In genomic region chr3:136195258-136196063, GRCh38 we compare ENCODE assay signal across 8 cellular contexts. TPM values are rescaled to one million over a fixed set of nuclear protein-coding genes. Genes with fewer than 3 reads are reported as not detected.
DNase-seq lines count a peak whose midpoint lies in the region; ATAC-seq and TF ChIP-seq lines count a peak whose summit lies in the region.

No MANE protein-coding gene starts in this region.

- H4K8ac ChIP-seq in IMR-90 (ENCODE audit: low read depth in 2 of 2, low read length in 2 of 2), result peak overlapping the region in 1 of 2 experiments; percentile 83; a peak in 2 of 4 replicates

- WGBS in IMR-90 (ENCODE audit: extremely low coverage in 2 of 2, insufficient read length in 1 of 2), 2 experiments, result 0% methylated on average over 41 of the region's 103 CpGs; no CpG with 5 or more reads in 1 of the 2 experiments
- WGBS in right cardiac atrium, result under 1% methylated on average over 101 of the region's 103 CpGs
- 0% methylated on average over 64 to 103 of the region's 103 CpGs for WGBS in aorta, 2 donors

- no peak for TF ChIP-seq CTCF in IMR-90 (conservative IDR thresholded peaks at IDR 0.05; ENCODE audit: low read depth, low read length)

- peak overlapping the region; percentile 59 for H3K18ac ChIP-seq in IMR-90 (ENCODE audit: low read depth, low read length)

- no peak; the same call in 1 of the 2 replicates for TF ChIP-seq RAD21 in IMR-90 (IDR thresholded peaks at IDR 0.05; ENCODE audit: low read length)

- H4K20me1 ChIP-seq in IMR-90 (ENCODE audit: insufficient read depth, low read length), result peaks cover 53% of the 10 kb centered on the region

- H2BK120ac ChIP-seq in IMR-90 (ENCODE audit: low read depth, low read length), result peak overlapping the region; percentile 53; the same call in 1 of the 2 replicates

- 0 out of 2 replicates have a peak overlapping the region, but pooled peaks have one; percentile 17 for H2BK20ac ChIP-seq in IMR-90 (ENCODE audit: low read depth, low read length)

- peaks cover 4% of the 10 kb centered on the region for H3K9me1 ChIP-seq in IMR-90 (ENCODE audit: insufficient read depth, low read length)

- H2BK15ac ChIP-seq in IMR-90 (ENCODE audit: low read depth, low read length), result no peak overlapping the region

- peaks cover 0 to 15% of the 10 kb centered on the region in 2 experiments; a peak in 2 of 4 replicates for H3K79me1 ChIP-seq in IMR-90 (ENCODE audit: low read depth in 1 of 2, low read length in 2 of 2)

- H3K4me3 ChIP-seq in IMR-90 (ENCODE audit: insufficient read depth, low read depth, low read length) (peak overlapping the region; percentile 97), SJCRH30 (peak overlapping the region; percentile 95), right cardiac atrium (ENCODE audit: low read length) (peak overlapping the region; percentile 91), aorta (ENCODE audit: low read length in 2 of 2) (peak overlapping the region; percentile 76 to 88)

- dilution Hi-C loops in IMR-90 (cut with HindIII; ENCODE audit: low sequenced_read_pairs, unreplicated experiment), result no loop called here

- H3K9ac ChIP-seq in IMR-90 (ENCODE audit: low read depth, low read length), result peak overlapping the region; percentile 93

- no peaks in the 10 kb centered on the region for H3K27me3 ChIP-seq in IMR-90 (ENCODE audit: control insufficient read depth, insufficient read depth, low read length)
- no peaks in the 10 kb centered on the region for H3K27me3 ChIP-seq in SJCRH30
- no peaks in the 10 kb centered on the region for H3K27me3 ChIP-seq in right cardiac atrium (ENCODE audit: control insufficient read depth, insufficient read depth)
- H3K27me3 ChIP-seq in aorta (ENCODE audit: control insufficient read depth in 1 of 2, insufficient read depth in 2 of 2, low read length in 1 of 2), result no peaks in the 10 kb centered on the region

- in situ Hi-C loops in IMR-90 (cut with MboI; ENCODE audit: low sequenced_read_pairs), result no loop called here

- H3K56ac ChIP-seq in IMR-90 (ENCODE audit: extremely low read depth, insufficient read depth, low read length), result peak overlapping the region; percentile 91; the same call in 1 of the 2 replicates

- peak overlapping the region; percentile 93 for H3K14ac ChIP-seq in IMR-90 (replicated peaks; ENCODE audit: low read depth, low read length)

- DNase-seq in ELR (ENCODE audit: low read depth) (peak; percentile 83), IMR-90 (peak; percentile 64), SJCRH30 (peak; percentile 60 to 84), amygdala (lab: John Stamatoyannopoulos, UW) (peak in 52 of 56 donors; percentile 16 to 89 (median 76)), right cardiac atrium (peak; percentile 85 to 94 (median 90)), pulmonary artery endothelial cell (ENCODE audit: low read depth, low spot score) (peak; percentile 26), aorta (peak; percentile 91 to 93)

- CTCF ChIA-PET in IMR-90 (lab: Yijun Ruan, JAX), result interaction anchor here (0.8 kb wide), 2 partner anchors 56 to 557 kb away, joined by 3 read pairs; partner anchors contain the start of gene STAG1

- H2AK5ac ChIP-seq in IMR-90 (ENCODE audit: low read depth, low read length), result peak overlapping the region; percentile 81

- peak; percentile 34 for ATAC-seq in GM21447 (IDR thresholded peaks at IDR 0.05; ENCODE audit: unreplicated experiment)
- ATAC-seq in IMR-90 (ENCODE audit: low read depth), result peak; percentile 59
- peak; percentile 62 to 64 for ATAC-seq in right cardiac atrium
- peak; percentile 80 for ATAC-seq in aorta (ENCODE audit: low FRiP score)

- H2AK9ac ChIP-seq in IMR-90 (replicated peaks; ENCODE audit: low read depth, low read length, poor library complexity), result peak overlapping the region; percentile 97

- peak overlapping the region; percentile 74 for H3K4me2 ChIP-seq in IMR-90 (ENCODE audit: low read depth, low read length)

- peak overlapping the region; percentile 98 for H3K23ac ChIP-seq in IMR-90 (ENCODE audit: low read depth, low read length)

- POLR2A ChIA-PET in IMR-90 (lab: Charles Lee; ENCODE audit: unreplicated experiment), result interaction anchor here (0.6 to 1.0 kb wide), 3 partner anchors 14 to 735 kb away, joined by 3 read pairs; no protein-coding TSS in a partner anchor

- H4K5ac ChIP-seq in IMR-90 (ENCODE audit: low read depth, low read length), result peak overlapping the region; percentile 56

- H3K36me3 ChIP-seq in IMR-90 (ENCODE audit: control insufficient read depth, insufficient read depth, low read length) (no peaks in the 10 kb centered on the region), SJCRH30 (no peaks in the 10 kb centered on the region), aorta (ENCODE audit: control insufficient read depth in 1 of 2, insufficient read depth in 2 of 2, low read length in 1 of 2) (no peaks in the 10 kb centered on the region)

- no peak for TF ChIP-seq POLR2A in IMR-90 (IDR thresholded peaks at IDR 0.05; ENCODE audit: low read depth, low read length)

- peak overlapping the region; percentile 86 for H3K4ac ChIP-seq in IMR-90 (ENCODE audit: low read depth, low read length)

- H2BK5ac ChIP-seq in IMR-90 (ENCODE audit: low read depth, low read length, poor library complexity, severe bottlenecking), result peak overlapping the region; percentile 98

- no peaks in the 10 kb centered on the region for H3K9me3 ChIP-seq in IMR-90 (ENCODE audit: control insufficient read depth, insufficient read depth, low read length)
- no peaks in the 10 kb centered on the region for H3K9me3 ChIP-seq in SJCRH30 (replicated peaks)
- no peaks in the 10 kb centered on the region for H3K9me3 ChIP-seq in right cardiac atrium (ENCODE audit: control insufficient read depth, low read length)
- no peaks in the 10 kb centered on the region for H3K9me3 ChIP-seq in aorta (ENCODE audit: control insufficient read depth, low read length)

- H4K91ac ChIP-seq in IMR-90 (ENCODE audit: insufficient read depth, low read depth, low read length), result peak overlapping the region; percentile 72

- H3K27ac ChIP-seq in IMR-90 (ENCODE audit: insufficient read depth, low read length) (peak overlapping the region; percentile 81), SJCRH30 (peak overlapping the region; percentile 97), right cardiac atrium (ENCODE audit: low read length) (peak overlapping the region; percentile 96), aorta (ENCODE audit: low read depth in 1 of 2, low read length in 2 of 2) (peak overlapping the region; percentile 88 to 99)

- intact Hi-C loops in IMR-90 (cut with micrococcal nuclease), result loop anchor here (1.0 to 5.0 kb wide), 6 partner anchors 53 to 817 kb away; partner anchors contain the start of genes NCK1, PCCB and STAG1
- intact Hi-C loops in right cardiac atrium (cut with DNase I), result loop anchor here in 2 of 4 donors (5.0 to 10.0 kb wide), 5 partner anchors 57 to 557 kb away; partner anchors contain the start of genes PCCB (in 2 of the 2) and STAG1 (in 1 of the 2)
- intact Hi-C loops in aorta (cut with DNase I), result loop anchor here (1.0 to 10.0 kb wide), 5 partner anchors 53 to 557 kb away; partner anchors contain the start of genes PCCB (in 1 of the 2), PPP2R3A (in 1 of the 2) and STAG1 (in 1 of the 2)

- H3K4me1 ChIP-seq in IMR-90 (ENCODE audit: control insufficient read depth, insufficient read depth, low read length) (peaks cover 5% of the 10 kb centered on the region), SJCRH30 (no peaks in the 10 kb centered on the region), right cardiac atrium (ENCODE audit: control insufficient read depth, insufficient read depth, low read length) (no peaks in the 10 kb centered on the region), aorta (ENCODE audit: control insufficient read depth in 1 of 2, insufficient read depth in 2 of 2, low read length in 2 of 2) (peaks cover 2 to 7% of the 10 kb centered on the region in 2 donors)

- H2AFZ ChIP-seq in IMR-90 (replicated peaks; ENCODE audit: low read length, poor library complexity), result peak overlapping the region; percentile 99

- BruUV-seq in IMR-90 (replicated peaks; lab: Mats Ljungman, UMichigan), result no TSS peak

TF ChIP-seq in IMR-90, 13 proteins besides CTCF, POLR2A, EP300 and RAD21:
- TF ChIP-seq BHLHE40 (IDR thresholded peaks at IDR 0.05; ENCODE audit: low read depth, low read length) (peak; percentile 68), RFX5 (IDR thresholded peaks at IDR 0.05; ENCODE audit: low read depth, low read length) (no peak), FOS (IDR thresholded peaks at IDR 0.05; ENCODE audit: low read depth, low read length) (no peak), NFE2L2 (IDR thresholded peaks at IDR 0.05; ENCODE audit: low read depth, low read length) (no peak), MAZ (IDR thresholded peaks at IDR 0.05; ENCODE audit: borderline replicate concordance, low read depth, low read length) (no peak)
TF ChIP-seq in IMR-90: peak in this region for 1.

RNA-seq across cellular contexts. Expression of gene MSL2, which starts 0.7 kb away (rescaled TPM):
- total RNA-seq in IMR-90 (2012; rRNA removed) (13.6 and 20.8 TPM in 2 replicates), right cardiac atrium (10 to 100 TPM; 22.4 to 27.0 (median 23.2) TPM), pulmonary artery endothelial cell (10.0 and 11.6 TPM in 2 replicates), aorta (10 to 100 TPM; 27.7 to 33.9 TPM)
- polyA plus RNA-seq in IMR-90 (2012; rRNA removed) (4.0 and 7.1 TPM in 2 replicates), right cardiac atrium (5.7 TPM), aorta (1 to 10 TPM; 4.9 to 6.2 TPM)
- 1.2 and 2.3 TPM in 2 replicates for polyA plus RNA-seq in IMR-90 (2012; cell fraction: cytosol; rRNA removed)
- polyA plus RNA-seq in IMR-90 (2012; cell fraction: nucleus; rRNA removed; ENCODE audit: low replicate concordance), result 0.79 and 3.5 TPM in 2 replicates
- 23.5 and 26.2 TPM in 2 replicates for total RNA-seq in SJCRH30 (2014; rRNA removed; shearing (Covaris generic))

RNA-seq across cellular contexts. Expression of gene PCCB, which starts 54.7 kb away (rescaled TPM):
- 63.6 and 76.2 TPM in 2 replicates for total RNA-seq in IMR-90 (2012; rRNA removed)
- polyA plus RNA-seq in IMR-90 (2012; rRNA removed), result 37.3 and 40.5 TPM in 2 replicates
- 26.1 and 27.1 TPM in 2 replicates for polyA plus RNA-seq in IMR-90 (2012; cell fraction: cytosol; rRNA removed)
- 15.2 and 19.3 TPM in 2 replicates for polyA plus RNA-seq in IMR-90 (2012; cell fraction: nucleus; rRNA removed; ENCODE audit: low replicate concordance)
- total RNA-seq in SJCRH30 (2014; rRNA removed; shearing (Covaris generic)), result 40.3 and 43.1 TPM in 2 replicates
- 10 to 100 TPM; 69.3 to 78.6 (median 75.2) TPM for total RNA-seq in right cardiac atrium
- 51.8 TPM for polyA plus RNA-seq in right cardiac atrium
- 49.2 and 75.8 TPM in 2 replicates for total RNA-seq in pulmonary artery endothelial cell
- 10 to 100 TPM; 16.4 to 18.7 TPM for total RNA-seq in aorta
- 10 to 100 TPM; 11.5 to 15.0 TPM for polyA plus RNA-seq in aorta

Comparison
In these comparisons a context has a peak if more than half of its experiments do, and no peak if none do; other contexts are left out.
1. Peak in every context shown above with its lines: DNase-seq, ATAC-seq, H3K4me3 ChIP-seq and H3K27ac ChIP-seq.
2. DNase-seq: peak in every context shown above with its lines; median percentile 92 in aorta; 90 in right cardiac atrium; 83 in ELR; 76 in amygdala; 72 in SJCRH30; 64 in IMR-90; 26 in pulmonary artery endothelial cell.